ENCODE assay signal across 8 cellular contexts in genomic region chr9:101027733-101028345, GRCh38. TPM values are rescaled to one million over a fixed set of nuclear protein-coding genes. Genes with fewer than 3 reads are reported as not detected.
DNase-seq lines count a peak whose midpoint lies in the region; ATAC-seq and TF ChIP-seq lines count a peak whose summit lies in the region.

No MANE protein-coding gene starts in this region.

- H3K9me3 ChIP-seq in iPS-20b (ENCODE audit: insufficient read depth, low read depth, low read length) = no peaks in the 10 kb centered on the region
- H3K9me3 ChIP-seq in gastrocnemius medialis = no peaks in the 10 kb centered on the region

- peaks cover 50% of the 10 kb centered on the region for H3K27me3 Mint-ChIP-seq in activated T-cell treated with anti-CD3 and anti-CD28 coated beads, Interleukin-2, amount 50 U/mL, for 72 hours (ENCODE audit: low read depth)

- H3K4me1 Mint-ChIP-seq in activated T-cell treated with anti-CD3 and anti-CD28 coated beads, Interleukin-2, amount 50 U/mL, for 72 hours (ENCODE audit: low read depth) = no peaks in the 10 kb centered on the region

- no peaks in the 10 kb centered on the region for H3K36me3 Mint-ChIP-seq in activated T-cell treated with anti-CD3 and anti-CD28 coated beads, Interleukin-2, amount 50 U/mL, for 72 hours (ENCODE audit: insufficient read depth in 2 of 2)

- H3K4me1 ChIP-seq in iPS-20b (ENCODE audit: insufficient read depth, low read length) (peaks cover 9% of the 10 kb centered on the region; the same call in 1 of the 2 replicates), gastrocnemius medialis (no peaks in the 10 kb centered on the region)

- peak; percentile 5 for DNase-seq in HT-29 (ENCODE audit: low spot score)
- no peak for DNase-seq in gastrocnemius medialis
- DNase-seq in activated T-cell treated with anti-CD3 and anti-CD28 coated beads, Interleukin-2, amount 50 U/mL, for 72 hours = no peak
- DNase-seq in NCI-H2029 (lab: John Stamatoyannopoulos, UW) = no peak

- no peak for TF ChIP-seq CTCF in gastrocnemius medialis (IDR thresholded peaks at IDR 0.05 in 4 of 5, conservative IDR thresholded peaks at IDR 0.05 in 1 of 5)

- peak overlapping the region; percentile 31 for H3K27ac ChIP-seq in angular gyrus (ENCODE audit: low read depth, low read length)
- no peak overlapping the region for H3K27ac ChIP-seq in iPS-20b (ENCODE audit: low read length)
- no peak overlapping the region for H3K27ac ChIP-seq in gastrocnemius medialis

- in situ Hi-C loops in gastrocnemius medialis (cut with MboI; ENCODE audit: low sequenced_read_pairs in 4 of 4) = no loop called here

- H3K27me3 ChIP-seq in iPS-20b (ENCODE audit: insufficient read depth, low read length) (peaks cover 71% of the 10 kb centered on the region), gastrocnemius medialis (peaks cover 22 to 28% (median 22%) of the 10 kb centered on the region in 3 donors)

- H3K27ac Mint-ChIP-seq in activated T-cell treated with anti-CD3 and anti-CD28 coated beads, Interleukin-2, amount 50 U/mL, for 72 hours = no peak overlapping the region

- TF ChIP-seq POLR2A in gastrocnemius medialis (IDR thresholded peaks at IDR 0.05) = no peak

- H3K4me3 Mint-ChIP-seq in activated T-cell treated with anti-CD3 and anti-CD28 coated beads, Interleukin-2, amount 50 U/mL, for 72 hours = peak overlapping the region in 1 of 2 donors; percentile 3

- intact Hi-C loops in gastrocnemius medialis (cut with DNase I; ENCODE audit: low total_unique reads) = no loop called here

- ATAC-seq in gastrocnemius medialis = no peak
- ATAC-seq in esophagus mucosa = no peak
- no peak for ATAC-seq in activated T-cell treated with anti-CD3 and anti-CD28 coated beads, Interleukin-2, amount 50 U/mL, for 72 hours (replicated peaks in 1 of 2)
- no peak for ATAC-seq in HG02571 (IDR thresholded peaks at IDR 0.05; ENCODE audit: unreplicated experiment)

- H3K9ac ChIP-seq in iPS-20b (ENCODE audit: low read depth, low read length) = peak overlapping the region; percentile 66; the same call in 1 of the 2 replicates

- no peaks in the 10 kb centered on the region for H3K9me3 Mint-ChIP-seq in activated T-cell treated with anti-CD3 and anti-CD28 coated beads, Interleukin-2, amount 50 U/mL, for 72 hours

- peak overlapping the region; percentile 86 for H3K4me3 ChIP-seq in iPS-20b (ENCODE audit: low read length)
- H3K4me3 ChIP-seq in gastrocnemius medialis = peak overlapping the region; percentile 40 to 56 (median 51)

- no peaks in the 10 kb centered on the region for H3K36me3 ChIP-seq in iPS-20b (ENCODE audit: insufficient read depth, low read depth, low read length)
- H3K36me3 ChIP-seq in gastrocnemius medialis = no peaks in the 10 kb centered on the region

RNA-seq across cellular contexts. Expression of gene PLPPR1, which starts 0.7 kb away (rescaled TPM):
- 0.15 TPM in 1 of 2 replicates, not detected in the other for total RNA-seq in HT-29 (2014; rRNA removed; shearing (Covaris generic))
- total RNA-seq in gastrocnemius medialis = not detected
- 0.32 TPM for total RNA-seq in esophagus mucosa
- total RNA-seq in activated T-cell treated with anti-CD3 and anti-CD28 coated beads, Interleukin-2, amount 50 U/mL, for 72 hours = not detected
